16 cellular contexts compared by ENCODE assay signal in the genomic region with DNA sequence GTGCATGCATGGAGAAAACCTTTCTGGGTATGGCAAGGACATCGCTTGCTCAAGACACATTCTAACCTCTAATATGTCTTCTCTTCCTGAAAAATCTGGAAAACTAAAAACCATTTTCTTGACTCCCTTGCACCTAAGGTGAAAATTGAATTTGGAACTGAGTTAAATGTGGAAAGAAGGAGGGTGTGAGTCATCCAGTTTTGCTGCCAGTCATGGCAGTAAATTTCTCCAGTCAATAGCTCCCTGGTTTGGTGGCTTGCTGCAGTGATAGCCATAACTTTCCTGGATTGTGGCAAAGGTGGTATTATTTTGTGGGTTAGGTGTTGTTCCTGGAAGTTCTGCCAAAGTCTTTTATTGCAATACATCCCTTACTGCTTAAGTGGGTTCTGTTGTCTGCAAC. TPM values are rescaled to one million over a fixed set of nuclear protein-coding genes. Genes with fewer than 3 reads are reported as not detected.
DNase-seq lines count a peak whose midpoint lies in the region; ATAC-seq and TF ChIP-seq lines count a peak whose summit lies in the region.
"Had no signal": no experiment of that assay in that cellular context is flagged by ENCODE, and none has a peak within 500 bp of the region (broad histone marks: within the 10 kb centered on the region; RNA-seq: fewer than 3 reads in every experiment).

No MANE protein-coding gene starts in this region.

- H2BK5ac ChIP-seq in mesenchymal stem cell (ENCODE audit: low read depth, low read length, poor library complexity, severe bottlenecking) = no peak overlapping the region

- H3K9ac ChIP-seq in mammary epithelial cell (ENCODE audit: insufficient read depth, low read length) (no peak overlapping the region), mesenchymal stem cell (ENCODE audit: low read length) (no peak overlapping the region)
- H3K9ac ChIP-seq: BLaER1 treated with 17β-estradiol and CSF1 and Interleukin-3, amounts not matched to agents 10 nM and 100 nM had no signal

- no peaks in the 10 kb centered on the region for H4K20me1 ChIP-seq in mammary epithelial cell (ENCODE audit: insufficient read depth, low read length)

- no peak overlapping the region for H3K4me2 ChIP-seq in mammary epithelial cell (ENCODE audit: insufficient read depth, low read depth, low read length)
- no peak overlapping the region for H3K4me2 ChIP-seq in mesenchymal stem cell (ENCODE audit: low read length, poor library complexity, severe bottlenecking)

- no peak overlapping the region for H2AFZ ChIP-seq in mammary epithelial cell (ENCODE audit: low read depth, low read length)
- no peak overlapping the region for H2AFZ ChIP-seq in mesenchymal stem cell (ENCODE audit: low read depth, low read length)
- H2AFZ ChIP-seq: hepatocyte had no signal

- 100% methylated on average over 1 of the region's 1 CpG for WGBS in mammary epithelial cell (ENCODE audit: low coverage, missing lambda C conversion rate)
- WGBS in mesenchymal stem cell = no CpG with 5 or more reads among the region's 1 CpG
- WGBS in right lobe of liver (ENCODE audit: insufficient coverage, low coverage, low lambda C conversion rate, missing lambda C conversion rate) = 100% methylated on average over 1 of the region's 1 CpG

- no peak overlapping the region for H2BK12ac ChIP-seq in mesenchymal stem cell (ENCODE audit: low read length in 2 of 2)

- H2BK15ac ChIP-seq in mesenchymal stem cell (ENCODE audit: low read depth, poor library complexity, severe bottlenecking) = no peak overlapping the region

- no peak overlapping the region for H2BK120ac ChIP-seq in mesenchymal stem cell (ENCODE audit: low read depth, low read length)

- H3K14ac ChIP-seq in mesenchymal stem cell (ENCODE audit: low read length in 2 of 2) = no peak overlapping the region

- peaks cover 96% of the 10 kb centered on the region for H3K79me2 ChIP-seq in mammary epithelial cell (ENCODE audit: insufficient read depth, low read length)

- H4K91ac ChIP-seq in mesenchymal stem cell (ENCODE audit: low read length) = no peak overlapping the region

- H3K23ac ChIP-seq in mesenchymal stem cell (ENCODE audit: low read length in 2 of 2) = no peak overlapping the region

- no peak overlapping the region for H3K18ac ChIP-seq in mesenchymal stem cell (ENCODE audit: low read depth in 1 of 2, low read length in 2 of 2)

- intact Hi-C loops in mammary epithelial cell (cut with micrococcal nuclease) = no loop called here
- intact Hi-C loops in right lobe of liver (cut with DNase I) = no loop called here

- in situ Hi-C loops in mammary epithelial cell (cut with MboI; ENCODE audit: low sequenced_read_pairs in 2 of 2) = no loop called here

- CTCF ChIA-PET in mammary epithelial cell (lab: Charles Lee; ENCODE audit: low non-redundant PET) = no interaction called here

- H3K9me3 ChIP-seq in mammary epithelial cell (replicated peaks; ENCODE audit: insufficient read depth, low read length) (no peaks in the 10 kb centered on the region), mesenchymal stem cell (ENCODE audit: control insufficient read depth, low read length) (no peaks in the 10 kb centered on the region), right lobe of liver (no peaks in the 10 kb centered on the region)
- H3K9me3 ChIP-seq: BLaER1 treated with 17β-estradiol and CSF1 and Interleukin-3, amounts not matched to agents 10 nM and 100 nM; colonic mucosa; psoas muscle had no signal

- no peak for ATAC-seq in right lobe of liver
- ATAC-seq: activated CD4-positive, CD25-positive, alpha-beta regulatory T cell treated with anti-CD3 and anti-CD28 coated beads, Interleukin-2, amount 50 U/mL, for 24 hours; psoas muscle had no signal

- dilution Hi-C loops in mammary epithelial cell (cut with HindIII; ENCODE audit: low sequenced_read_pairs) = no loop called here

- TF ChIP-seq CTCF in mammary epithelial cell (conservative IDR thresholded peaks at IDR 0.05 in 1 of 2, IDR thresholded peaks at IDR 0.05 in 1 of 2; ENCODE audit: extremely low read depth in 1 of 2, insufficient read depth in 1 of 2, low read depth in 1 of 2, low read length in 2 of 2) (no peak), right lobe of liver (IDR thresholded peaks at IDR 0.05) (no peak)

- TF ChIP-seq POLR2A in right lobe of liver (IDR thresholded peaks at IDR 0.05) = no peak

- H3K4me1 ChIP-seq in mammary epithelial cell (ENCODE audit: insufficient read depth, low read length) (peaks cover 13% of the 10 kb centered on the region), mesenchymal stem cell (ENCODE audit: control insufficient read depth, insufficient read depth, low read depth, low read length) (peaks cover 6% of the 10 kb centered on the region), right lobe of liver (peaks cover 0 to 12% (median 3%) of the 10 kb centered on the region in 4 donors)
- H3K4me1 ChIP-seq: colonic mucosa had no signal

- no peak overlapping the region for H4K8ac ChIP-seq in mesenchymal stem cell (ENCODE audit: low read length)

- no peak overlapping the region for H3K4me3 ChIP-seq in mammary epithelial cell (replicated peaks in 1 of 3; ENCODE audit: insufficient read depth in 1 of 3, low read depth in 2 of 3, low read length in 3 of 3)
- no peak overlapping the region for H3K4me3 ChIP-seq in mesenchymal stem cell (ENCODE audit: insufficient read depth in 1 of 2, low read depth in 1 of 2, low read length in 2 of 2)
- H3K4me3 ChIP-seq in right lobe of liver = no peak overlapping the region
- H3K4me3 ChIP-seq: BLaER1 treated with 17β-estradiol and CSF1 and Interleukin-3, amounts not matched to agents 10 nM and 100 nM; colonic mucosa; hepatocyte had no signal

- peak; percentile 39 for DNase-seq in EL
- DNase-seq in LoVo (ENCODE audit: low spot score) = peak; percentile 7
- peak; percentile 20 for DNase-seq in mammary epithelial cell
- peak; percentile 33 for DNase-seq in mesenchymal stem cell
- DNase-seq in right lobe of liver = no peak
- DNase-seq in stimulated activated CD4-positive, alpha-beta T cell treated with anti-CD3 and anti-CD28 coated beads, Interleukin-2, amount 100 ng/mL, for 48 hours = no peak
- no peak for DNase-seq in UCSD-AML1 (lab: John Stamatoyannopoulos, UW; ENCODE audit: unreplicated experiment)
- DNase-seq: amniotic stem cell, colonic mucosa, NCI-H1694, OCI-M1, psoas muscle, substantia nigra had no signal

- H3K36me3 ChIP-seq in mammary epithelial cell (ENCODE audit: insufficient read depth, low read length) (peaks cover 3% of the 10 kb centered on the region), mesenchymal stem cell (ENCODE audit: control insufficient read depth in 1 of 2, insufficient read depth in 2 of 2, low read depth in 1 of 2, low read length in 2 of 2) (peaks cover 5 to 8% of the 10 kb centered on the region in 2 experiments), right lobe of liver (no peaks in the 10 kb centered on the region)
- H3K36me3 ChIP-seq: colonic mucosa had no signal

- H3K27ac ChIP-seq in mammary epithelial cell (ENCODE audit: insufficient read depth, low read depth, low read length) (no peak overlapping the region), mesenchymal stem cell (ENCODE audit: low read length, poor library complexity, severe bottlenecking) (no peak overlapping the region), right lobe of liver (no peak overlapping the region)
- H3K27ac ChIP-seq: BLaER1 treated with 17β-estradiol and CSF1 and Interleukin-3, amounts not matched to agents 10 nM and 100 nM; colonic mucosa; hepatocyte; psoas muscle had no signal

- no peak overlapping the region for H2AK5ac ChIP-seq in mesenchymal stem cell (ENCODE audit: low read length, severe bottlenecking)

- H3K27me3 ChIP-seq in mammary epithelial cell (ENCODE audit: insufficient read depth, low read length) (no peaks in the 10 kb centered on the region), mesenchymal stem cell (ENCODE audit: control insufficient read depth in 1 of 2, insufficient read depth in 1 of 2, low read length in 2 of 2) (no peaks in the 10 kb centered on the region), right lobe of liver (no peaks in the 10 kb centered on the region)
- H3K27me3 ChIP-seq: BLaER1 treated with 17β-estradiol and CSF1 and Interleukin-3, amounts not matched to agents 10 nM and 100 nM; colonic mucosa; hepatocyte had no signal

- H3K4ac ChIP-seq in mesenchymal stem cell (ENCODE audit: low read depth in 1 of 2, low read length in 2 of 2) = no peak overlapping the region

- no TSS peak for BruUV-seq in mammary epithelial cell (replicated peaks; lab: Mats Ljungman, UMichigan)

- peaks cover 28% of the 10 kb centered on the region for H3K79me1 ChIP-seq in mesenchymal stem cell (replicated peaks; ENCODE audit: low read length, poor library complexity, severe bottlenecking)

RNA-seq across cellular contexts. Expression of gene ZCCHC17, which starts 2.5 kb away (rescaled TPM):
- total RNA-seq in mammary epithelial cell (10 to 100 TPM; 47.5 to 49.7 TPM), right lobe of liver (1 to 10 TPM; 6.3 to 9.9 (median 7.3) TPM)
- 65.7 TPM for polyA plus RNA-seq in mammary epithelial cell
- polyA minus RNA-seq in mammary epithelial cell = 39.7 TPM
- polyA plus RNA-seq in mesenchymal stem cell (2013, experiment 1 of 2) = 54.6 TPM
- polyA plus RNA-seq in mesenchymal stem cell (2013, experiment 2 of 2) = 57.6 TPM

RNA-seq across cellular contexts. Expression of gene SNRNP40, which starts 2.8 kb away (rescaled TPM):
- total RNA-seq in mammary epithelial cell (10 to 100 TPM; 50.9 to 69.8 TPM), right lobe of liver (10 to 100 TPM; 12.2 to 18.9 (median 14.9) TPM)
- 60.2 TPM for polyA plus RNA-seq in mammary epithelial cell
- 77.9 TPM for polyA minus RNA-seq in mammary epithelial cell
- polyA plus RNA-seq in mesenchymal stem cell (2013, experiment 1 of 2) = 24.2 TPM
- 25.2 TPM for polyA plus RNA-seq in mesenchymal stem cell (2013, experiment 2 of 2)

RNA-seq across cellular contexts. Expression of gene NKAIN1, which starts 59.7 kb away (rescaled TPM):
- total RNA-seq in mammary epithelial cell (under 1 TPM in 1 of 2 donors, not detected in 1; under 0.01 TPM), right lobe of liver (not detected)
- 0.12 TPM for polyA plus RNA-seq in mammary epithelial cell
- not detected for polyA minus RNA-seq in mammary epithelial cell
- 0.01 TPM for polyA plus RNA-seq in mesenchymal stem cell (2013, experiment 1 of 2)
- polyA plus RNA-seq in mesenchymal stem cell (2013, experiment 2 of 2) = 0.04 TPM

Comparison
In these comparisons a context has a peak if more than half of its experiments do, and no peak if none do; other contexts are left out.
1. DNase-seq: peak in EL (single experiment), LoVo (single experiment), mammary epithelial cell (single experiment) and mesenchymal stem cell (single experiment); none in right lobe of liver (0 of 3), stimulated activated CD4-positive, alpha-beta T cell treated with anti-CD3 and anti-CD28 coated beads, Interleukin-2, amount 100 ng/mL, for 48 hours (0 of 2) and UCSD-AML1 (single experiment).
2. RNA of gene ZCCHC17, which starts 2.5 kb away (total RNA-seq): 47.5 to 49.7 TPM in mammary epithelial cell; 6.3 to 9.9 TPM in right lobe of liver; every median in the first group is over 4 times any median in the second.